ENCODE assay signal across 8 cellular contexts in the genomic region with DNA sequence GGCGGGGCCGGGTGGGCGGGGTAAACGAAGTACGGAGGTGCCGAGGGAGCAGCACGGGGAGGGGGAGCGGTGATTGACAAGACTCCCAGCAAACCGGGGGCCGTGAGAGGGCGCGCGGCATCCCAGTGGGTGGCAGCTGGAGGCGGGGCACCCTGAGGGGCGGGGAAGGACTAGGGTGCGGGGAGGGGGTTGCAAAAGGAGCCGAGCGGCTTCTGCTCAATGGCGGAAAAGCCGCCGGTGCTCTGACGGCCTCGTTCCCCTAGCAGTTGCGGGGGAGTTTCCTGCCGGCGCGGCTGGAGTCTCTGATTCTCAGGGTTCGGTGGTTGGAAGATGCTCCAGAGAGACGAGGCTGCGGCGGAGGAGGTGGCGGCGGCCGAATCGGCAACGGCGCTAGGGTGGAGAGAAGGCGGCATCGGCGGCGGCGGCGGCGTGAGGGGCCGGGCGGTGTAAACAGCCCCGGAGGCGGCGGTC. TPM values are rescaled to one million over a fixed set of nuclear protein-coding genes. Genes with fewer than 3 reads are reported as not detected.
A peak's percentile ranks its signal among the peaks of the same experiment; 100 is the strongest.
DNase-seq lines count a peak whose midpoint lies in the region; ATAC-seq and TF ChIP-seq lines count a peak whose summit lies in the region.

PPM1B (plus strand) TSS at position 192 of the 471 bp plus-strand sequence. CDS start 32,325 bp downstream, outside the sequence.

- WGBS in body of pancreas, 2 donors: 0 to 1% methylated on average over 1 to 46 of the region's 49 CpGs

- peak within 1 kb of the TSS; percentile 94 to 100 (median 98) for H3K27ac ChIP-seq in body of pancreas

- peak; percentile 79 for ATAC-seq in GM19023 (IDR thresholded peaks at IDR 0.05; ENCODE audit: unreplicated experiment)
- ATAC-seq in HG03095 (IDR thresholded peaks at IDR 0.05; ENCODE audit: unreplicated experiment): peak; percentile 63
- ATAC-seq in body of pancreas: no peak
- ATAC-seq in left lobe of liver: peak; percentile 82

- TF ChIP-seq POLR2A in body of pancreas (IDR thresholded peaks at IDR 0.05): peak; percentile 97 to 99 (median 99)

- H3K9me3 ChIP-seq in body of pancreas: no peaks in the 10 kb centered on the region

- DNase-seq in T-helper 22 cell (ENCODE audit: low read depth) (peak; percentile 100), body of pancreas (peak in 3 of 4 donors; percentile 99), left lobe of liver (ENCODE audit: low spot score) (no peak), islet precursor cell (no peak), HK-2 (ENCODE audit: unreplicated experiment) (no peak)
- DNase-seq in stimulated activated CD4-positive, alpha-beta T cell treated with anti-CD3 and anti-CD28 coated beads, Interleukin-4, amount 100 ng/mL, for 1 hour: peak; percentile 99

- TF ChIP-seq CTCF in body of pancreas (IDR thresholded peaks at IDR 0.05): no peak

- intact Hi-C loops in body of pancreas (cut with DNase I): no loop called here

- no peaks in the 10 kb centered on the region for H3K27me3 ChIP-seq in body of pancreas

- H3K36me3 ChIP-seq in body of pancreas (replicated peaks in 1 of 2; ENCODE audit: insufficient read depth in 1 of 2, low read depth in 2 of 2): no peaks in the 10 kb centered on the region

- peak within 1 kb of the TSS; percentile 80 to 100 for H3K4me3 ChIP-seq in body of pancreas

- peaks cover 15% of the 10 kb centered on the region for H3K4me1 ChIP-seq in body of pancreas

RNA-seq across cellular contexts. Expression of gene PPM1B, which starts in this region (rescaled TPM):
- total RNA-seq in body of pancreas (10 to 100 TPM; 27.0 to 44.5 TPM), left lobe of liver (33.6 TPM)

Comparison
In these comparisons a context has a peak if more than half of its experiments do, and no peak if none do; other contexts are left out.
1. DNase-seq: peak in T-helper 22 cell (single experiment), body of pancreas (3 of 4) and stimulated activated CD4-positive, alpha-beta T cell treated with anti-CD3 and anti-CD28 coated beads, Interleukin-4, amount 100 ng/mL, for 1 hour (single experiment); none in left lobe of liver (single experiment), islet precursor cell (single experiment) and HK-2 (single experiment).